1 cellular context compared by ENCODE assay signal in the genomic region with DNA sequence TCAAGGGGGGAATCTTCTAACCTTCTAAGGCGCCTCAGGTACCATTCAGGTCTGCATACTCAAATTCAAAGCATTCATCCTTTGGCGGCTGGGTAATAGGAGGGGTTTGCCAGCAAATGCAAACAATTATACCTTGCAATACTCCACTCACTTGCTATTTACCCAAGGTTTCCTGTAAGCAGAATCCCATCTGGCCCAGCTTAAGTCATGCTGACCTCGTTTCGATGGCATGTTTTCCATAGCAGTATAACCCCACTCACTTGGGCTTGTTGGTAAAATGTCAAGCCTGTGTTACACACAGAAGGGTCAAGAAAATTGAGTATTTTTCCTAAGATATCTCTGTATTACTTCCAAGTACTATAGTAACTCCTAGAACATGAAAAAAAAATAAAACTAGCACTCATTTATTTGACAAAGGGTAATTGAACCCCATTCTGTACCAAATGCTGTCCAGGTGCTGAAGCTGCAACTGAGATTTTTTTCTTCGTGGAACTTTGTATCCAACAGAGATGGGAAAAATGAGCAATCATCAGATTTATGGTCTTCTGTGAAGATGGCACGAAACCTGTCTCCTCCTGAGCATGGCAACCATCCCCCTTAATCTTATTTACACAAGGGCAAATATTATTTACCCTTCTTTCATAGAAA.
TF ChIP-seq lines count a peak whose summit lies in the region.

No MANE protein-coding gene starts in this region.

TF ChIP-seq in IMR-90, 13 proteins besides CTCF, POLR2A, EP300 and RAD21 (continued from another document):
- TF ChIP-seq, protein P1, sequence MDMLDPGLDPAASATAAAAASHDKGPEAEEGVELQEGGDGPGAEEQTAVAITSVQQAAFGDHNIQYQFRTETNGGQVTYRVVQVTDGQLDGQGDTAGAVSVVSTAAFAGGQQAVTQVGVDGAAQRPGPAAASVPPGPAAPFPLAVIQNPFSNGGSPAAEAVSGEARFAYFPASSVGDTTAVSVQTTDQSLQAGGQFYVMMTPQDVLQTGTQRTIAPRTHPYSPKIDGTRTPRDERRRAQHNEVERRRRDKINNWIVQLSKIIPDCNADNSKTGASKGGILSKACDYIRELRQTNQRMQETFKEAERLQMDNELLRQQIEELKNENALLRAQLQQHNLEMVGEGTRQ (IDR thresholded peaks at IDR 0.05; ENCODE audit: low read depth, low read length), result no peak
- TF ChIP-seq MAFK (IDR thresholded peaks at IDR 0.05; ENCODE audit: low read depth, low read length) (no peak), BHLHE40 (IDR thresholded peaks at IDR 0.05; ENCODE audit: low read depth, low read length) (no peak), CHD1 (IDR thresholded peaks at IDR 0.05; ENCODE audit: low read depth, low read length) (no peak), SMC3 (IDR thresholded peaks at IDR 0.05; ENCODE audit: low read depth, low read length) (no peak), RCOR1 (IDR thresholded peaks at IDR 0.05; ENCODE audit: insufficient replicate concordance, low read length) (no peak), FOS (IDR thresholded peaks at IDR 0.05; ENCODE audit: low read depth, low read length) (no peak), CEBPB (IDR thresholded peaks at IDR 0.05; ENCODE audit: low read depth, low read length) (no peak), MAZ (IDR thresholded peaks at IDR 0.05; ENCODE audit: borderline replicate concordance, low read depth, low read length) (no peak)
- TF ChIP-seq, protein P2, sequence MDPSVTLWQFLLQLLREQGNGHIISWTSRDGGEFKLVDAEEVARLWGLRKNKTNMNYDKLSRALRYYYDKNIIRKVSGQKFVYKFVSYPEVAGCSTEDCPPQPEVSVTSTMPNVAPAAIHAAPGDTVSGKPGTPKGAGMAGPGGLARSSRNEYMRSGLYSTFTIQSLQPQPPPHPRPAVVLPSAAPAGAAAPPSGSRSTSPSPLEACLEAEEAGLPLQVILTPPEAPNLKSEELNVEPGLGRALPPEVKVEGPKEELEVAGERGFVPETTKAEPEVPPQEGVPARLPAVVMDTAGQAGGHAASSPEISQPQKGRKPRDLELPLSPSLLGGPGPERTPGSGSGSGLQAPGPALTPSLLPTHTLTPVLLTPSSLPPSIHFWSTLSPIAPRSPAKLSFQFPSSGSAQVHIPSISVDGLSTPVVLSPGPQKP (IDR thresholded peaks at IDR 0.05; ENCODE audit: borderline replicate concordance, low read depth, low read length), result no peak
